ENCODE assay signal across 25 cellular contexts in the genomic region with DNA sequence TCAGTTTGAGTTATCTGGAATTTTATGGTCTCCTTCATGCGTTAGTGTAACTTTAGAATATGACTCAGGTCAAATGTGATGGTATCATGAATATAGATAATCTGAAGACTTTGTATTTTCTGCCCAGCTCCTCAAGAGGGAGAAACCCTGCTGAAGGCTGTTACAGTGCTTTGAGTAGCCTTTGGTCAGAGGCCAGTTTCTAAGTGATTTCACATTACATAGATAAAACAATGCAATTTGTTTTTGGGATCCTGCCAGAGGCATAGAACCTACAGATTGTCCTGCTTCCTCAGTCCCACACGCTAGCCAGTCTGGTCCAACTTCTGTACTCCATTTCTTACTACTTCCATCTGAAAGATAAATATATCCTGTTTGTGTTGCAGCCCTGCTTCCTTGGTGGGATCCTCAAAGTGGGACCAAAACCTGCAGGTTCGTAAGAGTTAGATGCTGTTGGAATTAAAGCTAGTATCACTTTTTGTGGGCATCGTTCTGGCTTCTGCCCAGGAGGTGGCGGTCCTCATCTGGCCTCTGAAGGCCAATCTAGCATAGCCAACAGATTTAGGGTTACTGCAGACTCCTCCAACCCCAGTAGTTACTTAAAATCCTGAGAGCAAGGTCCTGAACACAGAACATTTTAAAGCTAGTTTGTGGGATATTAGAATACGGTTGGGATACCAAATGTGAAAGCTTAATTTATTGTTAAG.
DNase-seq lines count a peak whose midpoint lies in the region; ATAC-seq and TF ChIP-seq lines count a peak whose summit lies in the region.
"Had no signal": no experiment of that assay in that cellular context is flagged by ENCODE, and none has a peak within 500 bp of the region (broad histone marks: within the 10 kb centered on the region; RNA-seq: fewer than 3 reads in every experiment).

No MANE protein-coding gene starts in this region.

- H3K4me1 Mint-ChIP-seq in MCF 10A (ENCODE audit: insufficient read depth, unreplicated experiment) (no peaks in the 10 kb centered on the region), WTC11 (peaks cover 8% of the 10 kb centered on the region), type B pancreatic cell (ENCODE audit: unreplicated experiment) (peaks cover 6% of the 10 kb centered on the region), glutamatergic neuron (ENCODE audit: low read depth, unreplicated experiment) (no peaks in the 10 kb centered on the region)
- H3K4me1 Mint-ChIP-seq: activated CD4-positive, alpha-beta T cell treated with anti-CD3 and anti-CD28 coated beads, Interleukin-2, amount 10 ng/mL, durations not matched to agents 7 days and 5 days had no signal

- peak; percentile 36 for ATAC-seq in WTC11
- no peak for ATAC-seq in GM19023 (IDR thresholded peaks at IDR 0.05; ENCODE audit: unreplicated experiment)
- ATAC-seq: left lung, sciatic nerve had no signal

- H3K27ac Mint-ChIP-seq in MCF 10A (ENCODE audit: low read depth, unreplicated experiment) (no peak overlapping the region), WTC11 (no peak overlapping the region), type B pancreatic cell (no peak overlapping the region), glutamatergic neuron (ENCODE audit: unreplicated experiment) (no peak overlapping the region)
- H3K27ac Mint-ChIP-seq: activated CD4-positive, alpha-beta T cell treated with anti-CD3 and anti-CD28 coated beads, Interleukin-2, amount 10 ng/mL, durations not matched to agents 7 days and 5 days; activated naive CD8-positive, alpha-beta T cell; nephron progenitor cell had no signal

- no peak overlapping the region for H3K4me3 ChIP-seq in breast epithelium
- H3K4me3 ChIP-seq: HAP-1, left lung, upper lobe of left lung had no signal

- TF ChIP-seq CTCF in MCF 10A (IDR thresholded peaks at IDR 0.05; ENCODE audit: unreplicated experiment), result no peak
- TF ChIP-seq CTCF in breast epithelium (IDR thresholded peaks at IDR 0.05), result no peak
- no peak for TF ChIP-seq CTCF in WTC11 (IDR thresholded peaks at IDR 0.05)
- TF ChIP-seq CTCF in type B pancreatic cell (conservative IDR thresholded peaks at IDR 0.05), result peak; percentile 35
- TF ChIP-seq CTCF in glutamatergic neuron (IDR thresholded peaks at IDR 0.05; ENCODE audit: partially characterized antibody, unreplicated experiment), result no peak

- no peaks in the 10 kb centered on the region for H3K4me1 ChIP-seq in breast epithelium
- H3K4me1 ChIP-seq: BE2C, Caco-2, HAP-1, left lung, upper lobe of left lung had no signal

- POLR2A ChIA-PET in MCF 10A (lab: Yijun Ruan, JAX), result no interaction called here
- POLR2A ChIA-PET in WTC11 (lab: Charles Lee), result no interaction called here

- intact Hi-C loops in MCF 10A (cut with micrococcal nuclease) (no loop called here), breast epithelium (cut with DNase I; ENCODE audit: low total_unique reads) (no loop called here)

- no TSS peak for BruUV-seq in MCF 10A (replicated peaks; lab: Mats Ljungman, UMichigan)

- H3K9me3 ChIP-seq in breast epithelium, result no peaks in the 10 kb centered on the region
- H3K9me3 ChIP-seq: BE2C, Caco-2, HAP-1, left lung, upper lobe of left lung had no signal

- DNase-seq in MCF 10A (ENCODE audit: unreplicated experiment), result peak; percentile 14
- no peak for DNase-seq in breast epithelium (ENCODE audit: low spot score in 2 of 2)
- peak; percentile 25 for DNase-seq in WTC11 (ENCODE audit: low spot score)
- DNase-seq in fibroblast of the conjunctiva (ENCODE audit: low read depth), result peak; percentile 36
- no peak for DNase-seq in type B pancreatic cell (ENCODE audit: extremely low spot score, unreplicated experiment)
- no peak for DNase-seq in glutamatergic neuron
- DNase-seq in NCI-H2227 treated with DMSO at 0.1 percent for 48 hours (lab: John Stamatoyannopoulos, UW), result no peak
- DNase-seq: activated CD4-positive, alpha-beta T cell treated with anti-CD3 and anti-CD28 coated beads, Interleukin-2, amount 10 ng/mL, durations not matched to agents 7 days and 5 days; BE2C; Caco-2; cerebellar nuclear complex; effector memory CD4-positive, alpha-beta T cell; EL; KBM-7; left lung; NCI-H146; NCI-H748 treated with DMSO at 0.1 percent for 48 hours; nephron progenitor cell; OCI-M1; SHP77; upper lobe of left lung had no signal

- CTCF ChIA-PET in MCF 10A (lab: Yijun Ruan, JAX), result no interaction called here
- CTCF ChIA-PET in WTC11 (lab: Charles Lee), result interaction anchor here (0.8 to 1.9 kb wide), 4 partner anchors 10 to 723 kb away, joined by 3 to 15 read pairs (median 4); no protein-coding TSS in a partner anchor

- H3K9me3 Mint-ChIP-seq in MCF 10A (ENCODE audit: unreplicated experiment) (no peaks in the 10 kb centered on the region), WTC11 (no peaks in the 10 kb centered on the region), type B pancreatic cell (no peaks in the 10 kb centered on the region), glutamatergic neuron (ENCODE audit: unreplicated experiment) (no peaks in the 10 kb centered on the region)
- H3K9me3 Mint-ChIP-seq: activated CD4-positive, alpha-beta T cell treated with anti-CD3 and anti-CD28 coated beads, Interleukin-2, amount 10 ng/mL, durations not matched to agents 7 days and 5 days had no signal

- no peaks in the 10 kb centered on the region for H3K36me3 ChIP-seq in breast epithelium
- H3K36me3 ChIP-seq: BE2C, HAP-1, left lung, upper lobe of left lung had no signal

- no peaks in the 10 kb centered on the region for H3K27me3 ChIP-seq in breast epithelium
- H3K27me3 ChIP-seq: BE2C, left lung, upper lobe of left lung had no signal

- H3K36me3 Mint-ChIP-seq in MCF 10A (ENCODE audit: insufficient read depth, unreplicated experiment), result no peaks in the 10 kb centered on the region
- H3K36me3 Mint-ChIP-seq in WTC11, result no peaks in the 10 kb centered on the region
- no peaks in the 10 kb centered on the region for H3K36me3 Mint-ChIP-seq in type B pancreatic cell
- no peaks in the 10 kb centered on the region for H3K36me3 Mint-ChIP-seq in glutamatergic neuron (ENCODE audit: unreplicated experiment)
- H3K36me3 Mint-ChIP-seq: activated naive CD8-positive, alpha-beta T cell had no signal

- TF ChIP-seq POLR2A in breast epithelium (IDR thresholded peaks at IDR 0.05), result no peak

- no peaks in the 10 kb centered on the region for H3K27me3 Mint-ChIP-seq in MCF 10A (ENCODE audit: insufficient read depth, unreplicated experiment)
- H3K27me3 Mint-ChIP-seq in WTC11 (ENCODE audit: low read depth), result no peaks in the 10 kb centered on the region
- peaks cover 9% of the 10 kb centered on the region for H3K27me3 Mint-ChIP-seq in type B pancreatic cell
- H3K27me3 Mint-ChIP-seq in glutamatergic neuron (ENCODE audit: unreplicated experiment), result no peaks in the 10 kb centered on the region

- no peak overlapping the region for H3K27ac ChIP-seq in breast epithelium
- H3K27ac ChIP-seq: left lung, upper lobe of left lung had no signal

- no peak overlapping the region for H3K4me3 Mint-ChIP-seq in MCF 10A (ENCODE audit: unreplicated experiment)
- H3K4me3 Mint-ChIP-seq in WTC11, result no peak overlapping the region
- no peak overlapping the region for H3K4me3 Mint-ChIP-seq in type B pancreatic cell
- no peak overlapping the region for H3K4me3 Mint-ChIP-seq in glutamatergic neuron (ENCODE audit: unreplicated experiment)
- H3K4me3 Mint-ChIP-seq: activated CD4-positive, alpha-beta T cell treated with anti-CD3 and anti-CD28 coated beads, Interleukin-2, amount 10 ng/mL, durations not matched to agents 7 days and 5 days; activated naive CD8-positive, alpha-beta T cell; nephron progenitor cell had no signal

TF ChIP-seq in WTC11, 78 proteins besides CTCF, POLR2A, EP300 and RAD21:
- TF ChIP-seq, protein P1, sequence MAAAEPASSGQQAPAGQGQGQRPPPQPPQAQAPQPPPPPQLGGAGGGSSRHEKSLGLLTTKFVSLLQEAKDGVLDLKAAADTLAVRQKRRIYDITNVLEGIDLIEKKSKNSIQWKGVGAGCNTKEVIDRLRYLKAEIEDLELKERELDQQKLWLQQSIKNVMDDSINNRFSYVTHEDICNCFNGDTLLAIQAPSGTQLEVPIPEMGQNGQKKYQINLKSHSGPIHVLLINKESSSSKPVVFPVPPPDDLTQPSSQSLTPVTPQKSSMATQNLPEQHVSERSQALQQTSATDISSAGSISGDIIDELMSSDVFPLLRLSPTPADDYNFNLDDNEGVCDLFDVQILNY (CRISPR knock-in tag; IDR thresholded peaks at IDR 0.05), result no peak
- TF ChIP-seq, protein P2, sequence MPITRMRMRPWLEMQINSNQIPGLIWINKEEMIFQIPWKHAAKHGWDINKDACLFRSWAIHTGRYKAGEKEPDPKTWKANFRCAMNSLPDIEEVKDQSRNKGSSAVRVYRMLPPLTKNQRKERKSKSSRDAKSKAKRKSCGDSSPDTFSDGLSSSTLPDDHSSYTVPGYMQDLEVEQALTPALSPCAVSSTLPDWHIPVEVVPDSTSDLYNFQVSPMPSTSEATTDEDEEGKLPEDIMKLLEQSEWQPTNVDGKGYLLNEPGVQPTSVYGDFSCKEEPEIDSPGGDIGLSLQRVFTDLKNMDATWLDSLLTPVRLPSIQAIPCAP (CRISPR knock-in tag; IDR thresholded peaks at IDR 0.05), result no peak
- no peak for TF ChIP-seq EMX1 (CRISPR knock-in tag; IDR thresholded peaks at IDR 0.05)
- TF ChIP-seq, protein P3, sequence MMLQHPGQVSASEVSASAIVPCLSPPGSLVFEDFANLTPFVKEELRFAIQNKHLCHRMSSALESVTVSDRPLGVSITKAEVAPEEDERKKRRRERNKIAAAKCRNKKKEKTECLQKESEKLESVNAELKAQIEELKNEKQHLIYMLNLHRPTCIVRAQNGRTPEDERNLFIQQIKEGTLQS (CRISPR knock-in tag; conservative IDR thresholded peaks at IDR 0.05), result no peak
- TF ChIP-seq, protein P4, sequence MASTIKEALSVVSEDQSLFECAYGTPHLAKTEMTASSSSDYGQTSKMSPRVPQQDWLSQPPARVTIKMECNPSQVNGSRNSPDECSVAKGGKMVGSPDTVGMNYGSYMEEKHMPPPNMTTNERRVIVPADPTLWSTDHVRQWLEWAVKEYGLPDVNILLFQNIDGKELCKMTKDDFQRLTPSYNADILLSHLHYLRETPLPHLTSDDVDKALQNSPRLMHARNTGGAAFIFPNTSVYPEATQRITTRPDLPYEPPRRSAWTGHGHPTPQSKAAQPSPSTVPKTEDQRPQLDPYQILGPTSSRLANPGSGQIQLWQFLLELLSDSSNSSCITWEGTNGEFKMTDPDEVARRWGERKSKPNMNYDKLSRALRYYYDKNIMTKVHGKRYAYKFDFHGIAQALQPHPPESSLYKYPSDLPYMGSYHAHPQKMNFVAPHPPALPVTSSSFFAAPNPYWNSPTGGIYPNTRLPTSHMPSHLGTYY (CRISPR knock-in tag; IDR thresholded peaks at IDR 0.05), result no peak
TF ChIP-seq in WTC11: peak in this region for 0.

Comparison
In these comparisons a context has a peak if more than half of its experiments do, and no peak if none do; other contexts are left out.
1. DNase-seq: peak in MCF 10A (single experiment), WTC11 (single experiment) and fibroblast of the conjunctiva (single experiment); none in breast epithelium (0 of 2), type B pancreatic cell (single experiment), glutamatergic neuron (single experiment) and NCI-H2227 treated with DMSO at 0.1 percent for 48 hours (single experiment).